Comparison of ENCODE assay signal across 24 cellular contexts in genomic region chr1:91701494-91701869, GRCh38.
DNase-seq lines count a peak whose midpoint lies in the region; ATAC-seq and TF ChIP-seq lines count a peak whose summit lies in the region.
"Had no signal": no experiment of that assay in that cellular context is flagged by ENCODE, and none has a peak within 500 bp of the region (broad histone marks: within the 10 kb centered on the region; RNA-seq: fewer than 3 reads in every experiment).

No MANE protein-coding gene starts in this region.

- peak overlapping the region; percentile 80 for H3K9ac ChIP-seq in adipocyte (ENCODE audit: low read length)

- H3K9me3 ChIP-seq in heart right ventricle, result no peaks in the 10 kb centered on the region
- no peaks in the 10 kb centered on the region for H3K9me3 ChIP-seq in adipocyte (ENCODE audit: control insufficient read depth, low read length)
- H3K9me3 ChIP-seq in left lung, result no peaks in the 10 kb centered on the region
- H3K9me3 ChIP-seq: Peyer's patch had no signal

- peak overlapping the region in 6 of 10 donors; percentile 17 to 68 (median 28) for H3K27ac ChIP-seq in heart right ventricle
- H3K27ac ChIP-seq in left lung, result peak overlapping the region; percentile 21
- H3K27ac ChIP-seq in urinary bladder (ENCODE audit: low read depth), result peak overlapping the region; percentile 33
- H3K27ac ChIP-seq: VCaP had no signal

- no peaks in the 10 kb centered on the region for H3K27me3 ChIP-seq in heart right ventricle
- H3K27me3 ChIP-seq in adipocyte (replicated peaks; ENCODE audit: control insufficient read depth, insufficient read depth, low read length), result no peaks in the 10 kb centered on the region
- H3K27me3 ChIP-seq in left lung, result no peaks in the 10 kb centered on the region
- H3K27me3 ChIP-seq: Peyer's patch had no signal

- H3K4me1 ChIP-seq in heart right ventricle (peaks cover 0 to 68% (median 47%) of the 10 kb centered on the region in 9 donors), adipocyte (ENCODE audit: control insufficient read depth, insufficient read depth, low read length) (peaks cover 69% of the 10 kb centered on the region), left lung (peaks cover 12 to 19% of the 10 kb centered on the region in 2 donors), urinary bladder (ENCODE audit: insufficient read depth) (peaks cover 3% of the 10 kb centered on the region)

- no peak for ATAC-seq in heart right ventricle
- ATAC-seq in left ventricle myocardium superior, result no peak
- ATAC-seq in left lung, result no peak
- no peak for ATAC-seq in GM18858 (IDR thresholded peaks at IDR 0.05; ENCODE audit: unreplicated experiment)

- H3K36me3 ChIP-seq in heart right ventricle (peaks cover 0 to 15% (median 0%) of the 10 kb centered on the region in 9 donors), adipocyte (ENCODE audit: control insufficient read depth, insufficient read depth, low read length, severe bottlenecking) (peaks cover 44% of the 10 kb centered on the region), left lung (no peaks in the 10 kb centered on the region), urinary bladder (ENCODE audit: insufficient read depth) (no peaks in the 10 kb centered on the region)
- H3K36me3 ChIP-seq: Peyer's patch had no signal

- in situ Hi-C loops in KBM-7 (cut with MboI; ENCODE audit: low pct_unique_long_range_greater_than_20kb, low sequenced_read_pairs), result no loop called here

- H3K4me3 ChIP-seq in heart right ventricle (no peak overlapping the region), adipocyte (ENCODE audit: low read length) (peak overlapping the region; percentile 41), left lung (no peak overlapping the region), urinary bladder (ENCODE audit: low read depth, low read length) (no peak overlapping the region)
- H3K4me3 ChIP-seq: Peyer's patch had no signal

- 86 to 90% methylated on average over 4 of the region's 4 CpGs for WGBS in heart right ventricle, 2 donors
- 56% methylated on average over 4 of the region's 4 CpGs for WGBS in urinary bladder

- TF ChIP-seq CTCF in heart right ventricle (IDR thresholded peaks at IDR 0.05) (no peak), left lung (IDR thresholded peaks at IDR 0.05) (no peak)

- DNase-seq in heart right ventricle, result no peak
- no peak for DNase-seq in left ventricle myocardium superior
- no peak for DNase-seq in adipocyte (ENCODE audit: low read depth)
- no peak for DNase-seq in left lung
- no peak for DNase-seq in KBM-7
- no peak for DNase-seq in midbrain (lab: John Stamatoyannopoulos, UW)
- DNase-seq: activated CD4-positive, alpha-beta T cell treated with anti-CD3 and anti-CD28 coated beads, Interleukin-2, amount 50 U/mL, for 1 hour; activated CD8-positive, alpha-beta memory T cell treated with anti-CD3 and anti-CD28 coated beads, Interleukin-2, amount 50 U/mL, for 4 hours; activated gamma-delta T cell; C1 segment of cervical spinal cord; caudate nucleus; H7; Karpas-422; kidney glomerular epithelial cell; NCI-H1092 treated with DMSO at 0.1 percent for 48 hours; NCI-H2029; NCI-H510A; NK-92 treated with Interleukin-12 subunit alpha and Interleukin-12 subunit beta, amount 100 ng/mL, for 24 hours; Peyer's patch; stimulated activated CD4-positive, alpha-beta T cell treated with anti-CD3 and anti-CD28 coated beads, Interleukin-4, amount 100 ng/mL, for 1 hour; T-helper 2 cell had no signal

- intact Hi-C loops in heart right ventricle (cut with DNase I), result loop anchor here in 3 of 10 donors (10.0 kb wide), 2 partner anchors 117 to 183 kb away; partner anchors contain the start of gene TGFBR3 (in 1 of the 3)
- intact Hi-C loops in left ventricle myocardium superior (cut with micrococcal nuclease), result loop anchor here (10.0 kb wide), 1 partner anchor 117 kb away; no protein-coding TSS in a partner anchor
- intact Hi-C loops in left lung (cut with DNase I), result no loop called here
